1 cellular context compared by ENCODE assay signal in genomic region chr7:25952277-25953057, GRCh38.
TF ChIP-seq lines count a peak whose summit lies in the region.

No MANE protein-coding gene starts in this region.

TF ChIP-seq in HepG2, 621 proteins besides CTCF, POLR2A, EP300 and RAD21 (continued from another document and continues in another):
- TF ChIP-seq RERE (CRISPR knock-in tag; IDR thresholded peaks at IDR 0.05; ENCODE audit: low read depth) (peak; percentile 88), ZBTB46 (CRISPR knock-in tag; IDR thresholded peaks at IDR 0.05; ENCODE audit: borderline replicate concordance) (0 out of 2 replicates have a peak, but pooled peaks have one; percentile 63), KLF12 (CRISPR knock-in tag; IDR thresholded peaks at IDR 0.05; ENCODE audit: borderline replicate concordance) (peak; percentile 94), FOXK1 (CRISPR knock-in tag; IDR thresholded peaks at IDR 0.05; ENCODE audit: borderline replicate concordance, low read depth) (peak; percentile 91), TBL1XR1 (IDR thresholded peaks at IDR 0.05; ENCODE audit: borderline replicate concordance, low read length, partially characterized antibody) (peak; percentile 78), HOXD1 (CRISPR knock-in tag; IDR thresholded peaks at IDR 0.05) (0 out of 2 replicates have a peak, but pooled peaks have one; percentile 50), ATF6 (CRISPR knock-in tag; conservative IDR thresholded peaks at IDR 0.05) (no peak), SNAI1 (CRISPR knock-in tag; IDR thresholded peaks at IDR 0.05; ENCODE audit: borderline replicate concordance) (no peak), ZNF597 (CRISPR knock-in tag; IDR thresholded peaks at IDR 0.05) (no peak), FOXA1 (IDR thresholded peaks at IDR 0.05) (no peak), FOXA1 (CRISPR knock-in tag; IDR thresholded peaks at IDR 0.05) (peak; percentile 76), FOSL2 (CRISPR knock-in tag; IDR thresholded peaks at IDR 0.05) (peak; percentile 76), KDM3A (CRISPR knock-in tag; IDR thresholded peaks at IDR 0.05; ENCODE audit: low read depth) (peak; percentile 84), ZBTB1 (CRISPR knock-in tag; IDR thresholded peaks at IDR 0.05; ENCODE audit: borderline replicate concordance) (no peak), E2F2 (CRISPR knock-in tag; IDR thresholded peaks at IDR 0.05; ENCODE audit: borderline replicate concordance) (no peak), ZNF263 (CRISPR knock-in tag; IDR thresholded peaks at IDR 0.05) (0 out of 2 replicates have a peak, but pooled peaks have one; percentile 42), FOXK2 (IDR thresholded peaks at IDR 0.05) (no peak), THAP7 (CRISPR knock-in tag; IDR thresholded peaks at IDR 0.05) (no peak), KDM2A (CRISPR knock-in tag; IDR thresholded peaks at IDR 0.05; ENCODE audit: borderline replicate concordance, low read depth) (peak; percentile 89), ZNF644 (CRISPR knock-in tag; IDR thresholded peaks at IDR 0.05; ENCODE audit: low read depth) (peak; percentile 98), ATF7-NPFF (CRISPR knock-in tag; IDR thresholded peaks at IDR 0.05; ENCODE audit: low read depth) (0 out of 2 replicates have a peak, but pooled peaks have one; percentile 51), DDIT3 (CRISPR knock-in tag; IDR thresholded peaks at IDR 0.05) (0 out of 2 replicates have a peak, but pooled peaks have one; percentile 61), ZNF780A (CRISPR knock-in tag; IDR thresholded peaks at IDR 0.05) (peak; percentile 68), SP1 (IDR thresholded peaks at IDR 0.05) (no peak), SP1 (CRISPR knock-in tag; IDR thresholded peaks at IDR 0.05) (peak; percentile 55), MEIS1 (CRISPR knock-in tag; IDR thresholded peaks at IDR 0.05; ENCODE audit: borderline replicate concordance) (no peak), ZNF280D (CRISPR knock-in tag; IDR thresholded peaks at IDR 0.05) (peak; percentile 94), TGIF2 (CRISPR knock-in tag; IDR thresholded peaks at IDR 0.05) (no peak), CEBPZ (IDR thresholded peaks at IDR 0.05; ENCODE audit: low read length) (no peak), NFKBIZ (CRISPR knock-in tag; IDR thresholded peaks at IDR 0.05) (peak; percentile 86; the same call in 1 of the 2 replicates), NR3C1 (CRISPR knock-in tag; IDR thresholded peaks at IDR 0.05) (no peak), ZNF281 (CRISPR knock-in tag; IDR thresholded peaks at IDR 0.05; ENCODE audit: borderline replicate concordance) (peak; percentile 79), IRX3 (CRISPR knock-in tag; IDR thresholded peaks at IDR 0.05; ENCODE audit: borderline replicate concordance, low read depth) (no peak), TEAD3 (CRISPR knock-in tag; optimal IDR thresholded peaks at IDR 0.05; ENCODE audit: borderline replicate concordance) (peak; percentile 86), ZBTB21 (CRISPR knock-in tag; IDR thresholded peaks at IDR 0.05) (peak; percentile 60; the same call in 1 of the 2 replicates), NCOA2 (CRISPR knock-in tag; IDR thresholded peaks at IDR 0.05) (peak; percentile 91)
